13 cellular contexts compared by ENCODE assay signal in genomic region chr6:33613794-33614166, GRCh38. TPM values are rescaled to one million over a fixed set of nuclear protein-coding genes. Genes with fewer than 3 reads are reported as not detected.
DNase-seq lines count a peak whose midpoint lies in the region; ATAC-seq and TF ChIP-seq lines count a peak whose summit lies in the region.
"Had no signal": no experiment of that assay in that cellular context is flagged by ENCODE, and none has a peak within 500 bp of the region (broad histone marks: within the 10 kb centered on the region; RNA-seq: fewer than 3 reads in every experiment).

No MANE protein-coding gene starts in this region.

- peak overlapping the region; percentile 23 for H3K23ac ChIP-seq in neuronal stem cell (ENCODE audit: low read depth, low read length, poor library complexity)

- no peaks in the 10 kb centered on the region for H3K79me1 ChIP-seq in neuronal stem cell (ENCODE audit: low read depth, low read length)

- no peak overlapping the region for H4K8ac ChIP-seq in neuronal stem cell (ENCODE audit: low read depth, low read length)

- no peaks in the 10 kb centered on the region for H4K20me1 ChIP-seq in PC-9 (ENCODE audit: insufficient read depth)

- H3K36me3 ChIP-seq in PC-9 (ENCODE audit: low read depth) = no peaks in the 10 kb centered on the region
- H3K36me3 ChIP-seq in neuronal stem cell (replicated peaks in 1 of 2; ENCODE audit: control insufficient read depth in 2 of 2, insufficient read depth in 2 of 2, low read length in 2 of 2) = no peaks in the 10 kb centered on the region

- no peak overlapping the region for H3K9ac ChIP-seq in neuronal stem cell (ENCODE audit: low read depth, low read length, poor library complexity)

- no peaks in the 10 kb centered on the region for H3K9me2 ChIP-seq in PC-9 (ENCODE audit: insufficient read depth)

- H3K14ac ChIP-seq in neuronal stem cell (ENCODE audit: low read length) = no peak overlapping the region

- no peak for ATAC-seq in GM21528 (IDR thresholded peaks at IDR 0.05; ENCODE audit: low FRiP score, unreplicated experiment)

- WGBS in neuronal stem cell (ENCODE audit: extremely low coverage in 2 of 2, insufficient read length in 2 of 2, insufficient replicate concordance in 1 of 2), 2 donors = no CpG with 5 or more reads among the region's 10 CpGs

- intact Hi-C loops in PC-9 (cut with micrococcal nuclease; ENCODE audit: unreplicated experiment) = no loop called here

- H3K18ac ChIP-seq in neuronal stem cell (ENCODE audit: low read length) = peak overlapping the region; percentile 7

- H2BK12ac ChIP-seq in neuronal stem cell (ENCODE audit: low read length) = no peak overlapping the region

- peak overlapping the region; percentile 55 for H2BK15ac ChIP-seq in neuronal stem cell (ENCODE audit: low read length)

- peak overlapping the region; percentile 68 for H3K4me2 ChIP-seq in PC-9
- no peak overlapping the region for H3K4me2 ChIP-seq in neuronal stem cell (ENCODE audit: insufficient read depth, low read length, poor library complexity, severe bottlenecking)

- peak overlapping the region; percentile 82 for H2AK5ac ChIP-seq in neuronal stem cell (ENCODE audit: low read depth, low read length)

- H3K27me3 ChIP-seq in PC-9 (ENCODE audit: insufficient read depth, low read depth) (no peaks in the 10 kb centered on the region), neuronal stem cell (ENCODE audit: control insufficient read depth in 3 of 3, insufficient read depth in 3 of 3, low read depth in 1 of 3, low read length in 3 of 3) (peaks cover 0 to 17% (median 0%) of the 10 kb centered on the region in 3 experiments)

- no peak for TF ChIP-seq CTCF in PC-9 (conservative IDR thresholded peaks at IDR 0.05)

- no peaks in the 10 kb centered on the region for H3K79me2 ChIP-seq in PC-9 (ENCODE audit: low read depth)

- no peak overlapping the region for H2AFZ ChIP-seq in PC-9
- H2AFZ ChIP-seq in neuronal stem cell (ENCODE audit: low read length) = no peak overlapping the region

- CTCF ChIA-PET in PC-9 (lab: Charles Lee) = no interaction called here

- peak overlapping the region; percentile 19 for H2BK5ac ChIP-seq in neuronal stem cell (ENCODE audit: low read length)

- H3K4me3 ChIP-seq in PC-9 (no peak overlapping the region), neuronal stem cell (ENCODE audit: low read length in 2 of 2) (no peak overlapping the region)

- no TSS peak for BruUV-seq in PC-9 (replicated peaks; lab: Mats Ljungman, UMichigan)

- DNase-seq in AG20443 (ENCODE audit: low spot score) = peak; percentile 96
- DNase-seq in PC-9 = peak; percentile 74 to 80
- peak; percentile 53 for DNase-seq in dermis blood vessel endothelial cell
- DNase-seq in neuronal stem cell (ENCODE audit: low spot score) = no peak
- DNase-seq in stimulated activated CD4-positive, alpha-beta T cell treated with anti-CD3 and anti-CD28 coated beads, Interleukin-4, amount 100 ng/mL, for 4 hours = no peak
- no peak for DNase-seq in iPS-NIHi7 (ENCODE audit: extremely low spot score)
- DNase-seq in epidermal melanocyte (ENCODE audit: insufficient read length, low spot score) = no peak
- DNase-seq: activated B cell treated with CpG ODN at 0.5 μM for 24 hours, NCI-H187, nucleus accumbens, OCI-M1 had no signal

- H3F3A ChIP-seq in PC-9 (ENCODE audit: insufficient read depth, low read depth) = peaks cover 49% of the 10 kb centered on the region

- H2BK120ac ChIP-seq in neuronal stem cell (ENCODE audit: low read depth, low read length) = no peak overlapping the region

- peaks cover 71% of the 10 kb centered on the region for H3K4me1 ChIP-seq in PC-9 (replicated peaks; ENCODE audit: insufficient read depth)
- peaks cover 20 to 29% of the 10 kb centered on the region in 2 donors for H3K4me1 ChIP-seq in neuronal stem cell (ENCODE audit: control insufficient read depth in 2 of 2, insufficient read depth in 1 of 2, low read depth in 1 of 2, low read length in 2 of 2)

- peak overlapping the region; percentile 89 for H3K27ac ChIP-seq in PC-9
- no peak overlapping the region for H3K27ac ChIP-seq in neuronal stem cell (replicated peaks; ENCODE audit: low read length)

- POLR2A ChIA-PET in PC-9 (lab: Charles Lee; ENCODE audit: unreplicated experiment) = interaction anchor here (0.6 kb wide), 1 partner anchor 760 kb away, joined by 3 read pairs; the partner anchor contains the start of gene TAP1

- H3K9me3 ChIP-seq in PC-9 (ENCODE audit: insufficient read depth, low read depth) = no peaks in the 10 kb centered on the region
- peaks cover 0 to 4% of the 10 kb centered on the region in 2 donors for H3K9me3 ChIP-seq in neuronal stem cell (replicated peaks in 1 of 2; ENCODE audit: control insufficient read depth in 2 of 2, insufficient read depth in 1 of 2, low read depth in 1 of 2, low read length in 2 of 2)

- H4K91ac ChIP-seq in neuronal stem cell (ENCODE audit: low read depth, low read length, poor library complexity) = no peak overlapping the region

- H3K4ac ChIP-seq in neuronal stem cell (ENCODE audit: low read length) = no peak overlapping the region

RNA-seq across cellular contexts. Expression of gene ITPR3, which starts 7.3 kb away (rescaled TPM):
- total RNA-seq in PC-9 (2021) (78.3 and 86.9 TPM in 2 replicates), dermis blood vessel endothelial cell (26.9 and 42.0 TPM in 2 replicates)
- polyA plus RNA-seq in neuronal stem cell (2013, experiment 1 of 2) = 1.4 TPM
- polyA plus RNA-seq in neuronal stem cell (2013, experiment 2 of 2) = 1.4 TPM
- polyA plus RNA-seq: CD14-positive monocyte had no signal

RNA-seq across cellular contexts. Expression of gene BAK1, which starts 33.7 kb away (rescaled TPM):
- total RNA-seq in PC-9 (2021) = 24.6 and 28.4 TPM in 2 replicates
- total RNA-seq in dermis blood vessel endothelial cell = 23.5 and 24.3 TPM in 2 replicates
- 14.5 TPM for polyA plus RNA-seq in neuronal stem cell (2013, experiment 1 of 2)
- polyA plus RNA-seq in neuronal stem cell (2013, experiment 2 of 2) = 14.1 TPM

Comparison
In these comparisons a context has a peak if more than half of its experiments do, and no peak if none do; other contexts are left out.
1. DNase-seq: peak in AG20443 (single experiment), PC-9 (2 of 2) and dermis blood vessel endothelial cell (single experiment); none in neuronal stem cell (single experiment), stimulated activated CD4-positive, alpha-beta T cell treated with anti-CD3 and anti-CD28 coated beads, Interleukin-4, amount 100 ng/mL, for 4 hours (0 of 2), iPS-NIHi7 (single experiment) and epidermal melanocyte (single experiment).